11 cellular contexts compared by ENCODE assay signal in the genomic region with DNA sequence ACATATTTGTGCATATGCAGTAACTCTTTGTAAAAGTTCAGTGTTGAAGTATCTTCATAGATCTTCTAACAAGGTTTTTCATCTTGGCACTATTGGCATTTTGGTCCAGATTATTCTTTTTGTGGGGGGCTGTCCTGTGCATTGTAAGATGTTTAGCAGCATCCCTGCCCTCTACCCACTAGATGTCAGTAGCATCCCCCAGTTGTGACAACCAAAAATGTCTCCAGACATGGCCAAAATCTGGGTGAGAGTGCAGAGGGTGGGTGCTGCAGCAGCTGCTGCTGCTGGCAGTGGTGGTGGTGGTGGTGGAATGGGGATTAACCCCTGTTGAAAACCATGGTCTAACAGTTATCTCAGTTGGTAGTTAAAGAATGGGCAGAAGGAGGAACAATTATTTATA.
A peak's percentile ranks its signal among the peaks of the same experiment; 100 is the strongest.
DNase-seq lines count a peak whose midpoint lies in the region; ATAC-seq and TF ChIP-seq lines count a peak whose summit lies in the region.
"Had no signal": no experiment of that assay in that cellular context is flagged by ENCODE, and none has a peak within 500 bp of the region (broad histone marks: within the 10 kb centered on the region; RNA-seq: fewer than 3 reads in every experiment).

No MANE protein-coding gene starts in this region.

- H3K4me1 ChIP-seq in DND-41 (ENCODE audit: insufficient read depth, low read length) (no peaks in the 10 kb centered on the region), HAP-1 (no peaks in the 10 kb centered on the region), OCI-LY1 (ENCODE audit: insufficient read depth, low read length, severe bottlenecking) (no peaks in the 10 kb centered on the region), gastroesophageal sphincter (peaks cover 0 to 6% (median 0%) of the 10 kb centered on the region in 3 donors)
- H3K4me1 ChIP-seq: suprapubic skin had no signal

- ATAC-seq in DND-41 (ENCODE audit: insufficient read depth, low read depth) (no peak), gastroesophageal sphincter (peak; percentile 32), GM19035 (IDR thresholded peaks at IDR 0.05; ENCODE audit: unreplicated experiment) (no peak)
- ATAC-seq: activated T-cell treated with anti-CD3 and anti-CD28 coated beads, Interleukin-2, amount 50 U/mL, for 72 hours had no signal

- DNase-seq in DND-41 (peak; percentile 4), HAP-1 (ENCODE audit: low spot score in 2 of 2) (peak; percentile 62 to 71), DMS114 treated with DMSO at 0.1 percent for 48 hours (lab: John Stamatoyannopoulos, UW; ENCODE audit: unreplicated experiment) (no peak), HuH-7 (ENCODE audit: low spot score) (no peak), GM13976 (ENCODE audit: low spot score) (no peak)
- DNase-seq: activated T-cell treated with anti-CD3 and anti-CD28 coated beads, Interleukin-2, amount 50 U/mL, for 72 hours; GF-D8 had no signal

- no peak for TF ChIP-seq POLR2A in gastroesophageal sphincter (IDR thresholded peaks at IDR 0.05)

- H3K4me2 ChIP-seq in DND-41 (ENCODE audit: insufficient read depth, low read length): no peak overlapping the region
- no peak overlapping the region for H3K4me2 ChIP-seq in OCI-LY1 (ENCODE audit: low read length)

- H3K9me2 ChIP-seq in OCI-LY1 (ENCODE audit: low read depth, low read length): no peaks in the 10 kb centered on the region

- H3K79me2 ChIP-seq in DND-41 (ENCODE audit: insufficient read depth, low read length): no peaks in the 10 kb centered on the region
- H3K79me2 ChIP-seq in OCI-LY1 (ENCODE audit: insufficient read depth, low read length): no peaks in the 10 kb centered on the region

- H3K27me3 ChIP-seq in DND-41 (ENCODE audit: insufficient read depth, low read length, poor library complexity) (no peaks in the 10 kb centered on the region), HAP-1 (ENCODE audit: low read depth) (no peaks in the 10 kb centered on the region), OCI-LY1 (ENCODE audit: insufficient read depth, low read length) (no peaks in the 10 kb centered on the region), gastroesophageal sphincter (no peaks in the 10 kb centered on the region)
- H3K27me3 ChIP-seq: suprapubic skin had no signal

- no peaks in the 10 kb centered on the region for H3F3A ChIP-seq in OCI-LY1 (ENCODE audit: insufficient read depth, low read length)

- TF ChIP-seq CTCF in DND-41 (IDR thresholded peaks at IDR 0.05; ENCODE audit: borderline replicate concordance, extremely low read depth, low read length, poor library complexity, severe bottlenecking) (peak; percentile 34), OCI-LY1 (IDR thresholded peaks at IDR 0.05; ENCODE audit: low read length) (peak; percentile 55), gastroesophageal sphincter (IDR thresholded peaks at IDR 0.05) (peak; percentile 7 to 53 (median 24)), GM13976 (IDR thresholded peaks at IDR 0.05; ENCODE audit: borderline replicate concordance, control extremely low read depth, extremely low read depth, insufficient read depth, missing control alignments) (no peak)

- no peak overlapping the region for H3K9ac ChIP-seq in DND-41 (ENCODE audit: low read depth, low read length)
- H3K9ac ChIP-seq in OCI-LY1 (ENCODE audit: low read length): no peak overlapping the region

- H3K27ac ChIP-seq in DND-41 (ENCODE audit: low read length) (no peak overlapping the region), OCI-LY1 (ENCODE audit: low read depth, low read length, poor library complexity, severe bottlenecking) (no peak overlapping the region), gastroesophageal sphincter (no peak overlapping the region)
- H3K27ac ChIP-seq: suprapubic skin had no signal

- H3K36me3 ChIP-seq in DND-41 (ENCODE audit: insufficient read depth, low read length) (no peaks in the 10 kb centered on the region), HAP-1 (replicated peaks) (no peaks in the 10 kb centered on the region), OCI-LY1 (ENCODE audit: insufficient read depth, low read length) (no peaks in the 10 kb centered on the region), gastroesophageal sphincter (no peaks in the 10 kb centered on the region)
- H3K36me3 ChIP-seq: suprapubic skin had no signal

- H3K4me3 ChIP-seq in DND-41 (ENCODE audit: low read depth in 1 of 2, low read length in 2 of 2) (no peak overlapping the region), HAP-1 (no peak overlapping the region), OCI-LY1 (ENCODE audit: low read depth, low read length, poor library complexity, severe bottlenecking) (no peak overlapping the region), gastroesophageal sphincter (no peak overlapping the region)
- H3K4me3 ChIP-seq: suprapubic skin had no signal

- no peaks in the 10 kb centered on the region for H4K20me1 ChIP-seq in DND-41 (ENCODE audit: insufficient read depth, low read length)
- no peaks in the 10 kb centered on the region for H4K20me1 ChIP-seq in OCI-LY1 (ENCODE audit: insufficient read depth, low read length)

- in situ Hi-C loops in HAP-1 (cut with MboI; ENCODE audit: low sequenced_read_pairs) (no loop called here), GM13976 (cut with MboI; ENCODE audit: low sequenced_read_pairs, unreplicated experiment) (no loop called here)

- no peak for TF ChIP-seq EP300 in gastroesophageal sphincter (IDR thresholded peaks at IDR 0.05)

- H2AFZ ChIP-seq in DND-41 (ENCODE audit: low read depth, low read length): no peak overlapping the region
- H2AFZ ChIP-seq in OCI-LY1 (ENCODE audit: low read length): no peak overlapping the region

- no peaks in the 10 kb centered on the region for H3K9me3 ChIP-seq in DND-41 (ENCODE audit: insufficient read depth, low read length, severe bottlenecking)
- no peaks in the 10 kb centered on the region for H3K9me3 ChIP-seq in HAP-1
- no peaks in the 10 kb centered on the region for H3K9me3 ChIP-seq in OCI-LY1 (ENCODE audit: low read length)
- H3K9me3 ChIP-seq in gastroesophageal sphincter: no peaks in the 10 kb centered on the region
- H3K9me3 ChIP-seq: suprapubic skin had no signal

Comparison
In these comparisons a context has a peak if more than half of its experiments do, and no peak if none do; other contexts are left out.
1. DNase-seq: peak in DND-41 (single experiment) and HAP-1 (2 of 2); none in DMS114 treated with DMSO at 0.1 percent for 48 hours (single experiment), HuH-7 (single experiment) and GM13976 (single experiment).